In genomic region chr12:119642986-119643385, GRCh38 we compare ENCODE assay signal across 2 cellular contexts.
TF ChIP-seq lines count a peak whose summit lies in the region.

No MANE protein-coding gene starts in this region.

TF ChIP-seq in GM23338, 12 proteins besides CTCF, POLR2A, EP300 and RAD21:
- no peak for TF ChIP-seq REST (IDR thresholded peaks at IDR 0.05; ENCODE audit: unreplicated experiment)
- TF ChIP-seq ZNF114 (CRISPR knock-in tag; IDR thresholded peaks at IDR 0.05), result no peak
- TF ChIP-seq CREB1 (CRISPR knock-in tag; IDR thresholded peaks at IDR 0.05; ENCODE audit: low read depth), result no peak
- TF ChIP-seq NANOG (IDR thresholded peaks at IDR 0.05; ENCODE audit: borderline replicate concordance), result no peak
- TF ChIP-seq ZNF331 (CRISPR knock-in tag; IDR thresholded peaks at IDR 0.05; ENCODE audit: low read depth), result no peak
- no peak for TF ChIP-seq EZH2 (IDR thresholded peaks at IDR 0.05; ENCODE audit: low read depth, unreplicated experiment)
- TF ChIP-seq, protein P1, sequence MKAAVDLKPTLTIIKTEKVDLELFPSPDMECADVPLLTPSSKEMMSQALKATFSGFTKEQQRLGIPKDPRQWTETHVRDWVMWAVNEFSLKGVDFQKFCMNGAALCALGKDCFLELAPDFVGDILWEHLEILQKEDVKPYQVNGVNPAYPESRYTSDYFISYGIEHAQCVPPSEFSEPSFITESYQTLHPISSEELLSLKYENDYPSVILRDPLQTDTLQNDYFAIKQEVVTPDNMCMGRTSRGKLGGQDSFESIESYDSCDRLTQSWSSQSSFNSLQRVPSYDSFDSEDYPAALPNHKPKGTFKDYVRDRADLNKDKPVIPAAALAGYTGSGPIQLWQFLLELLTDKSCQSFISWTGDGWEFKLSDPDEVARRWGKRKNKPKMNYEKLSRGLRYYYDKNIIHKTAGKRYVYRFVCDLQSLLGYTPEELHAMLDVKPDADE (IDR thresholded peaks at IDR 0.05), result no peak
- no peak for TF ChIP-seq POLR2AphosphoS5 (IDR thresholded peaks at IDR 0.05; ENCODE audit: low read depth)

TF ChIP-seq in WTC11, 78 proteins besides CTCF, POLR2A, EP300 and RAD21 (continued from another document):
- TF ChIP-seq ZBTB43 (CRISPR knock-in tag; IDR thresholded peaks at IDR 0.05) (no peak), ZNF532 (CRISPR knock-in tag; IDR thresholded peaks at IDR 0.05; ENCODE audit: borderline replicate concordance) (no peak), PRDM15 (CRISPR knock-in tag; IDR thresholded peaks at IDR 0.05) (no peak), RELA (CRISPR knock-in tag; IDR thresholded peaks at IDR 0.05; ENCODE audit: borderline replicate concordance) (no peak), ZNF396 (CRISPR knock-in tag; IDR thresholded peaks at IDR 0.05; ENCODE audit: borderline replicate concordance) (no peak), USF1 (CRISPR knock-in tag; IDR thresholded peaks at IDR 0.05) (no peak), ZNF416 (CRISPR knock-in tag; IDR thresholded peaks at IDR 0.05) (no peak), ERG (CRISPR knock-in tag; IDR thresholded peaks at IDR 0.05) (no peak), ELF4 (CRISPR knock-in tag; IDR thresholded peaks at IDR 0.05; ENCODE audit: low read depth) (no peak)
